ENCODE assay signal across 8 cellular contexts in the genomic region with DNA sequence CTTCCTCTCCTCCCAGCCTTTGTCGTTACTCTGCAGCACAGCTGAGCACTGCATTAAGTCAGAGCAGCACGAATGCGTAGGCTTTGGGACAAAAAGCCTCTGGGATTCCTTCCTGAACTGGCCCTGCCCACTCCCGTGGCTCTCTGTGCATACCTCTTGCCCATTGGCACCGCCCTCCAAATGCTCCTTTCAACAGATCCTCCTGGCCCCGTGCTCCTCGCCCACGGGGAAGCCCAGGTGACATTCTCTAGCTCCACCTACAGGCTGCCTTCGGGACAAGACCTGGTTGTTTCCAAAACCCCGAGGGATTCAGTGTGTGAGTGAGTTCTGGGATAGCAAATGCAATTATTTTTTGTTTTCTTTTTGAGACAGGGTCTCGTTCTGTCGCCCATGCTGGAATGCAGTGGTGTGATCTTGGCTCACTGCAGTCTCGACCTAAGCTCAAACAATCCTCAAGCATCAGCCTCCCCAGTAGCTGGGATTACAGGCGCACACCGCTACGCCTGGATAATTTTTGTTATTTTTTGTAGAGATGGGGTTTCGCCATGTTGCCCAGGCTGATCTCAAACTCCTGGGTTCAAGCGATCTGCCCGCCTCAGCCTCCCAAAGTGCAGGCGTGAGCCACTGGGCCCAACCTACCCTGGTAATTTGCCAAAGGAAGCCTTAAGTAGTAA.
A peak's percentile ranks its signal among the peaks of the same experiment; 100 is the strongest.
DNase-seq lines count a peak whose midpoint lies in the region; ATAC-seq and TF ChIP-seq lines count a peak whose summit lies in the region.

No MANE protein-coding gene starts in this region.

- no peak overlapping the region for H3K27ac ChIP-seq in caudate nucleus (ENCODE audit: low read depth, low read length)

- no peak overlapping the region for H3K4me3 ChIP-seq in AG09309 (ENCODE audit: control insufficient read depth, low read depth, low read length)

- peak; percentile 84 for TF ChIP-seq CTCF in AG09309 (IDR thresholded peaks at IDR 0.05; ENCODE audit: control insufficient read depth, insufficient read depth, low read depth, low read length, missing control alignments)

- peak; percentile 69 for ATAC-seq in GM21619 (IDR thresholded peaks at IDR 0.05; ENCODE audit: unreplicated experiment)
- ATAC-seq in HG02938 (IDR thresholded peaks at IDR 0.05; ENCODE audit: unreplicated experiment), result no peak

- DNase-seq in AG09309 (ENCODE audit: low read depth), result no peak
- peak; percentile 97 for DNase-seq in NCI-H2107 treated with DMSO at 0.1 percent for 48 hours (lab: John Stamatoyannopoulos, UW; ENCODE audit: unreplicated experiment)
- DNase-seq in activated CD4-positive, CD25-positive, alpha-beta regulatory T cell (lab: John Stamatoyannopoulos, UW), result peak; percentile 28 to 41 (median 36)
- DNase-seq in caudate nucleus (lab: John Stamatoyannopoulos, UW), result peak in 55 of 61 donors; percentile 11 to 92 (median 61)
- peak; percentile 73 for DNase-seq in iris pigment epithelial cell (ENCODE audit: low read depth)
- DNase-seq in stimulated activated CD4-positive, alpha-beta T cell treated with anti-CD3 and anti-CD28 coated beads, Interleukin-15, amount 100 ng/mL, for 1 hour (ENCODE audit: low read depth in 1 of 2, low spot score in 1 of 2), result peak; percentile 47 to 50
